In the genomic region with DNA sequence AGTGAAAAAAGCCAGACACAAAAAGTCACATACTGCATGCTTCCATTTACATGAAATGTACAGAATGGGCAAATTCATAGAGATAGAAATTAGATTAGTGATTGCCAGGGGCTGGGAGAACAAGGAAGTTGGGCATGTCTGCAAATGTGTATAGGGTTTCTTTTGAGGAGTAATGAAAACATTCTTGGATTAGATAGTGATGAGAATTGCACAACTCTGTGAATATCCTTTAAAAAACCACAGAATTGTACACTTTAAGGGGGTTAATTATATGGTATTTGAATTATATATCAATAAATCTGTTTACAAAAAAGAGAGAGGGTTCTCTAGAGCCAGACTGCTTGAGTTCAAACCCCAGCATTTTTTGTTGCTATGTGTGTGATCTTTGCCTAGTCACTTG, we compare ENCODE assay signal across 19 cellular contexts.
DNase-seq lines count a peak whose midpoint lies in the region; ATAC-seq, FAIRE-seq and TF ChIP-seq lines count a peak whose summit lies in the region.
"Had no signal": no experiment of that assay in that cellular context is flagged by ENCODE, and none has a peak within 500 bp of the region (broad histone marks: within the 10 kb centered on the region; RNA-seq: fewer than 3 reads in every experiment).

No MANE protein-coding gene starts in this region.

- H3K36me3 ChIP-seq in HEK293 (ENCODE audit: control insufficient read depth in 2 of 2, insufficient read depth in 1 of 2, low read length in 2 of 2) (no peaks in the 10 kb centered on the region), astrocyte (ENCODE audit: insufficient read depth, low read length) (no peaks in the 10 kb centered on the region), lower lobe of right lung (no peaks in the 10 kb centered on the region)

- peaks cover 5% of the 10 kb centered on the region for H3K4me1 Mint-ChIP-seq in astrocyte (ENCODE audit: low read depth, unreplicated experiment)
- no peaks in the 10 kb centered on the region for H3K4me1 Mint-ChIP-seq in activated naive CD8-positive, alpha-beta T cell treated with anti-CD3 and anti-CD28 coated beads, Interleukin-2, amount 50 U/mL, for 24 hours
- H3K4me1 Mint-ChIP-seq: GM23338, H9 had no signal

- H3K4me3 Mint-ChIP-seq in astrocyte (ENCODE audit: unreplicated experiment), result no peak overlapping the region
- H3K4me3 Mint-ChIP-seq in activated naive CD8-positive, alpha-beta T cell treated with anti-CD3 and anti-CD28 coated beads, Interleukin-2, amount 50 U/mL, for 24 hours, result no peak overlapping the region
- H3K4me3 Mint-ChIP-seq: CD14-positive monocyte; CD8-positive, alpha-beta T cell; GM23338; H9 had no signal

- no peak for TF ChIP-seq CTCF in AG10803 (conservative IDR thresholded peaks at IDR 0.05; ENCODE audit: low read length)
- no peak for TF ChIP-seq CTCF in HEK293 (tag by site-specific recombination; IDR thresholded peaks at IDR 0.05)
- no peak for TF ChIP-seq CTCF in astrocyte (IDR thresholded peaks at IDR 0.05; ENCODE audit: insufficient read depth, low read depth, low read length)
- TF ChIP-seq CTCF in lower lobe of right lung (IDR thresholded peaks at IDR 0.05), result no peak

- POLR2A ChIA-PET in HEK293 (lab: Yijun Ruan, JAX), result no interaction called here

- intact Hi-C loops in lower lobe of right lung (cut with DNase I), result no loop called here

- no peak overlapping the region for H3K4me2 ChIP-seq in astrocyte (ENCODE audit: low read length)
- H3K4me2 ChIP-seq: GM23338 had no signal

- H3K27ac ChIP-seq in HEK293 (ENCODE audit: extremely low read depth, low read depth, low read length), result no peak overlapping the region
- H3K27ac ChIP-seq in astrocyte (ENCODE audit: low read depth, low read length), result no peak overlapping the region
- no peak overlapping the region for H3K27ac ChIP-seq in lower lobe of right lung

- DNase-seq in AG10803 (ENCODE audit: low read depth) (peak; percentile 63), astrocyte (ENCODE audit: low read depth) (peak; percentile 40), iris pigment epithelial cell (ENCODE audit: low read depth) (peak; percentile 60), cerebellar cortex (ENCODE audit: low spot score) (no peak), lower lobe of right lung (no peak), NCI-H1092 (lab: John Stamatoyannopoulos, UW) (no peak)
- no peak for DNase-seq in activated naive CD8-positive, alpha-beta T cell treated with anti-CD3 and anti-CD28 coated beads, Interleukin-2, amount 50 U/mL, for 24 hours
- DNase-seq: CD8-positive, alpha-beta T cell; COR-L47; DMS153; GF-D8; H9; KBM-7 had no signal

- CTCF ChIA-PET in HEK293 (lab: Yijun Ruan, JAX), result interaction anchor here (0.9 kb wide), 1 partner anchor 100 kb away, joined by 4 read pairs; no protein-coding TSS in a partner anchor

- no peaks in the 10 kb centered on the region for H3K79me2 ChIP-seq in astrocyte (ENCODE audit: insufficient read depth, low read length)

- H3K27ac Mint-ChIP-seq in astrocyte (ENCODE audit: unreplicated experiment), result no peak overlapping the region
- H3K27ac Mint-ChIP-seq in activated naive CD8-positive, alpha-beta T cell treated with anti-CD3 and anti-CD28 coated beads, Interleukin-2, amount 50 U/mL, for 24 hours, result no peak overlapping the region
- H3K27ac Mint-ChIP-seq: CD14-positive monocyte; CD8-positive, alpha-beta T cell; GM23338; H9 had no signal

- peaks cover 13% of the 10 kb centered on the region for H3K27me3 Mint-ChIP-seq in astrocyte (ENCODE audit: low read depth, unreplicated experiment)
- peaks cover 9% of the 10 kb centered on the region for H3K27me3 Mint-ChIP-seq in activated naive CD8-positive, alpha-beta T cell treated with anti-CD3 and anti-CD28 coated beads, Interleukin-2, amount 50 U/mL, for 24 hours

- H3K4me1 ChIP-seq in HEK293 (ENCODE audit: control insufficient read depth, insufficient read depth, low read length) (no peaks in the 10 kb centered on the region), astrocyte (ENCODE audit: insufficient read depth, low read length) (peaks cover 6% of the 10 kb centered on the region), lower lobe of right lung (no peaks in the 10 kb centered on the region)

- H3K4me3 ChIP-seq in AG10803 (ENCODE audit: low read length), result no peak overlapping the region
- no peak overlapping the region for H3K4me3 ChIP-seq in HEK293 (ENCODE audit: low read depth, low read length)
- H3K4me3 ChIP-seq in astrocyte (ENCODE audit: insufficient read depth, low read depth, low read length), result no peak overlapping the region
- no peak overlapping the region for H3K4me3 ChIP-seq in lower lobe of right lung
- H3K4me3 ChIP-seq: GM12878, GM23338 had no signal

- no peak for ATAC-seq in activated naive CD8-positive, alpha-beta T cell treated with anti-CD3 and anti-CD28 coated beads, Interleukin-2, amount 50 U/mL, for 24 hours
- no peak for ATAC-seq in lower lobe of right lung
- ATAC-seq: CD8-positive, alpha-beta T cell; GM12878; GM23338 had no signal

- FAIRE-seq in astrocyte (lab: Jason Lieb, UNC), result no peak
- FAIRE-seq: D721Med, GM12878, GM18507 had no signal

- no peaks in the 10 kb centered on the region for H4K20me1 ChIP-seq in astrocyte (ENCODE audit: insufficient read depth, low read length)

- H3K27me3 ChIP-seq in astrocyte (ENCODE audit: insufficient read depth, low read length) (no peaks in the 10 kb centered on the region), lower lobe of right lung (ENCODE audit: low read depth) (no peaks in the 10 kb centered on the region)

- no peaks in the 10 kb centered on the region for H3K9me3 Mint-ChIP-seq in astrocyte (ENCODE audit: unreplicated experiment)
- H3K9me3 Mint-ChIP-seq in activated naive CD8-positive, alpha-beta T cell treated with anti-CD3 and anti-CD28 coated beads, Interleukin-2, amount 50 U/mL, for 24 hours, result no peaks in the 10 kb centered on the region
- H3K9me3 Mint-ChIP-seq: CD8-positive, alpha-beta T cell; GM23338 had no signal

- H3K9ac ChIP-seq in astrocyte (ENCODE audit: low read length), result no peak overlapping the region

- H3K36me3 Mint-ChIP-seq in astrocyte (ENCODE audit: low read depth, unreplicated experiment), result no peaks in the 10 kb centered on the region
- no peaks in the 10 kb centered on the region for H3K36me3 Mint-ChIP-seq in activated naive CD8-positive, alpha-beta T cell treated with anti-CD3 and anti-CD28 coated beads, Interleukin-2, amount 50 U/mL, for 24 hours (ENCODE audit: low read depth)
- H3K36me3 Mint-ChIP-seq: CD14-positive monocyte; CD8-positive, alpha-beta T cell had no signal

- H2AFZ ChIP-seq in astrocyte (ENCODE audit: low read depth, low read length), result no peak overlapping the region
- H2AFZ ChIP-seq: GM23338 had no signal

- H3K9me3 ChIP-seq in HEK293 (ENCODE audit: control insufficient read depth, insufficient read depth, low read depth, low read length), result no peaks in the 10 kb centered on the region
- H3K9me3 ChIP-seq in astrocyte (ENCODE audit: insufficient read depth, low read depth, low read length), result no peaks in the 10 kb centered on the region
- H3K9me3 ChIP-seq in lower lobe of right lung, result no peaks in the 10 kb centered on the region

TF ChIP-seq in HEK293, 187 proteins besides CTCF, POLR2A, EP300 and RAD21:
- TF ChIP-seq ZNF544 (tag by site-specific recombination; IDR thresholded peaks at IDR 0.05) (no peak), ZNF658 (tag by site-specific recombination; IDR thresholded peaks at IDR 0.05) (no peak), ZNF670 (tag by site-specific recombination; IDR thresholded peaks at IDR 0.05; ENCODE audit: low read depth) (no peak), SP7 (tag by site-specific recombination; IDR thresholded peaks at IDR 0.05) (peak; percentile 69), ZNF302 (tag by site-specific recombination; IDR thresholded peaks at IDR 0.05; ENCODE audit: low read depth) (no peak), ZNF211 (tag by site-specific recombination; IDR thresholded peaks at IDR 0.05; ENCODE audit: low read depth) (no peak), ZNF114 (tag by site-specific recombination; IDR thresholded peaks at IDR 0.05) (no peak)

Comparison
In these comparisons a context has a peak if more than half of its experiments do, and no peak if none do; other contexts are left out.
1. DNase-seq: peak in AG10803 (single experiment), astrocyte (single experiment) and iris pigment epithelial cell (single experiment); none in activated naive CD8-positive, alpha-beta T cell treated with anti-CD3 and anti-CD28 coated beads, Interleukin-2, amount 50 U/mL, for 24 hours (single experiment), cerebellar cortex (single experiment), lower lobe of right lung (single experiment) and NCI-H1092 (single experiment).